34 cellular contexts compared by ENCODE assay signal in the genomic region with DNA sequence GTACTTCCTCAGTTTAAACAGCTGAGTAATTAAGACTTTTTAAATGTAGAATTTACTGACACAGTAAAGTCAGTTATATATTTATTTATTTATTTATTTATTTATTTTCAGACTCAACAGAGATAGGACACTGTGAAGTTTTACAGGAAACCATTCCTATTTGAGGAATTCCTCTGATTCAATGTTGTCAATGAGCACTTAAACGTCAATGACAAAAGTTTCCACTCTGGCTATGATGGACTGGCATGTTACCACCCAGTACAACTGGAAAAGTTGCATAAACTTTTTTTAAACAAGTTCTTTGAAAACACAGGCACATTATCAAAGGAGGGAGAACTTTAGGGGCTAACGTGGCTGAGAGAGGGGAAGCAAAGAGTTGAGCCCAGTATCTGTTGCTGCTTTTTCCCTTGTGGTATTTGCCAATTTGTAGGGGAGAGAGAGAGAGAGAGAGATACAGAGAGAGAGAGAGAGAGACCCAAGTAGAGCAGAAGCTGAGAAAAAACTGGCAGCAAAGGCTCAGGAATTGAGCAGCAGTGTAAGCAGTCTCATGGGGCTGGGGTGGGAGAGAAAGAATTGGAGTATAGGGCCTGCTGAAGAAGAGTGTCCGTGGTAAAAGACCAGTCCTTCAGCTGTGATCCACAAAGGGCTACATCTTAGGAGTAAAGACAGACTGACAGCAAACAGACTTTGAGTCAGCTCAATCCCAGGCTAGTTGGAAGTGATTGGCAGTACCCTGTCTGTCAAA. TPM values are rescaled to one million over a fixed set of nuclear protein-coding genes. Genes with fewer than 3 reads are reported as not detected.
A peak's percentile ranks its signal among the peaks of the same experiment; 100 is the strongest.
DNase-seq lines count a peak whose midpoint lies in the region; ATAC-seq, FAIRE-seq and TF ChIP-seq lines count a peak whose summit lies in the region.
"Had no signal": no experiment of that assay in that cellular context is flagged by ENCODE, and none has a peak within 500 bp of the region (broad histone marks: within the 10 kb centered on the region; RNA-seq: fewer than 3 reads in every experiment).

No MANE protein-coding gene starts in this region.

- H3K56ac ChIP-seq in H1 (replicated peaks; ENCODE audit: insufficient read length, low read depth, low read length), result no peak overlapping the region

- peak overlapping the region; percentile 38 for H3K4me3 ChIP-seq in BE2C (ENCODE audit: low read depth, low read length)
- H3K4me3 ChIP-seq in H1 (ENCODE audit: extremely low read depth in 1 of 4, insufficient read depth in 2 of 4, low read depth in 3 of 4, low read length in 4 of 4), result no peak overlapping the region
- no peak overlapping the region for H3K4me3 ChIP-seq in neural progenitor cell
- H3K4me3 ChIP-seq: HAP-1, psoas muscle, sigmoid colon, tibial nerve had no signal

- CTCF ChIA-PET in H1 (lab: Charles Lee; ENCODE audit: partially characterized antibody), result interaction anchor here (0.8 to 1.8 kb wide), 4 partner anchors 12 to 107 kb away, joined by 3 to 8 read pairs (median 5); no protein-coding TSS in a partner anchor

- POLR2A ChIA-PET in H1 (lab: Charles Lee; ENCODE audit: partially characterized antibody), result no interaction called here

- H4K20me1 ChIP-seq in H1 (replicated peaks in 1 of 2; ENCODE audit: control insufficient read depth in 1 of 2, insufficient read depth in 2 of 2, low read length in 2 of 2) (no peaks in the 10 kb centered on the region), neural progenitor cell (ENCODE audit: low read depth) (no peaks in the 10 kb centered on the region)

- H2BK20ac ChIP-seq in H1 (ENCODE audit: low read length), result no peak overlapping the region

- TF ChIP-seq POLR2A in H1 (IDR thresholded peaks at IDR 0.05; ENCODE audit: control extremely low read depth in 1 of 2, low read depth in 2 of 2, low read length in 2 of 2), result no peak

- FAIRE-seq in H1 (lab: Jason Lieb, UNC), result no peak
- FAIRE-seq: GM12892, HepG2, RCC 7860 had no signal

- H3K4me3 Mint-ChIP-seq in HFFc6 (no peak overlapping the region), neural progenitor cell (no peak overlapping the region)
- H3K4me3 Mint-ChIP-seq: activated CD8-positive, alpha-beta memory T cell treated with anti-CD3 and anti-CD28 coated beads, Interleukin-2, amount 10 ng/mL, durations not matched to agents 7 days and 5 days; activated naive CD8-positive, alpha-beta T cell treated with anti-CD3 and anti-CD28 coated beads, Interleukin-2, amount 50 U/mL, for 24 hours; brain; naive thymus-derived CD8-positive, alpha-beta T cell had no signal

- H3K23ac ChIP-seq in H1 (ENCODE audit: insufficient read length), result no peak overlapping the region

- H2BK5ac ChIP-seq in H1 (ENCODE audit: low read depth, low read length), result no peak overlapping the region

- no peak overlapping the region for H4K8ac ChIP-seq in H1 (ENCODE audit: extremely low read depth, insufficient read depth, low read length)

- H3K79me1 ChIP-seq in H1 (ENCODE audit: low read depth, low read length), result no peaks in the 10 kb centered on the region

- H3K23me2 ChIP-seq in H1 (ENCODE audit: low read depth, low read length), result no peaks in the 10 kb centered on the region; the same call in 1 of the 2 replicates

- WGBS in H1 (ENCODE audit: extremely low coverage in 1 of 2, insufficient coverage in 1 of 2, insufficient read length in 1 of 2, insufficient replicate concordance in 2 of 2, low coverage in 1 of 2, low lambda C conversion rate in 2 of 2, missing lambda C conversion rate in 1 of 2), 2 experiments, result 93% methylated on average over 3 of the region's 3 CpGs; no CpG with 5 or more reads in 1 of the 2 experiments

- H3K27me3 Mint-ChIP-seq in HFFc6 (ENCODE audit: insufficient read depth) (no peaks in the 10 kb centered on the region; the same call in 1 of the 2 replicates), neural progenitor cell (ENCODE audit: insufficient read depth, low read depth) (no peaks in the 10 kb centered on the region)

- H3K27ac Mint-ChIP-seq in HFFc6 (peak overlapping the region; percentile 76), neural progenitor cell (no peak overlapping the region)
- H3K27ac Mint-ChIP-seq: activated CD8-positive, alpha-beta memory T cell treated with anti-CD3 and anti-CD28 coated beads, Interleukin-2, amount 10 ng/mL, durations not matched to agents 7 days and 5 days; activated naive CD8-positive, alpha-beta T cell treated with anti-CD3 and anti-CD28 coated beads, Interleukin-2, amount 50 U/mL, for 24 hours; brain; naive thymus-derived CD8-positive, alpha-beta T cell had no signal

- H2BK15ac ChIP-seq in H1 (ENCODE audit: low read length), result no peak overlapping the region

- no peak for TF ChIP-seq EP300 in H1 (IDR thresholded peaks at IDR 0.05; ENCODE audit: borderline replicate concordance in 1 of 2, low read depth in 2 of 2, low read length in 2 of 2)

- H4K5ac ChIP-seq in H1 (ENCODE audit: insufficient read length, low read depth, low read length), result no peak overlapping the region

- no peak overlapping the region for H3K4ac ChIP-seq in H1 (replicated peaks; ENCODE audit: insufficient read length, low read depth, low read length)

- H3K4me2 ChIP-seq in H1 (ENCODE audit: insufficient read depth in 1 of 2, low read depth in 2 of 2, low read length in 2 of 2), result no peak overlapping the region
- no peak overlapping the region for H3K4me2 ChIP-seq in neural progenitor cell

- H3K27me3 ChIP-seq in BE2C (no peaks in the 10 kb centered on the region), H1 (replicated peaks in 1 of 4; ENCODE audit: control insufficient read depth in 3 of 4, extremely low read depth in 1 of 4, insufficient read depth in 3 of 4, low read length in 3 of 4) (no peaks in the 10 kb centered on the region), neural progenitor cell (no peaks in the 10 kb centered on the region)
- H3K27me3 ChIP-seq: sigmoid colon, tibial nerve had no signal

- H2AFZ ChIP-seq in H1 (ENCODE audit: low read length), result peak overlapping the region; percentile 79; the same call in 1 of the 2 replicates
- H2AFZ ChIP-seq in neural progenitor cell (replicated peaks), result peak overlapping the region; percentile 19

- DNase-seq in BE2C (no peak), HFFc6 (no peak), H1 (ENCODE audit: low read depth in 1 of 2, low spot score in 2 of 2) (no peak), neural progenitor cell (ENCODE audit: low spot score) (no peak), RPMI8226 (no peak), kidney glomerular epithelial cell (lab: John Stamatoyannopoulos, UW) (no peak)
- DNase-seq: activated CD4-positive, alpha-beta T cell treated with anti-CD3 and anti-CD28 coated beads for 4 hours; activated CD8-positive, alpha-beta memory T cell treated with anti-CD3 and anti-CD28 coated beads, Interleukin-2, amount 10 ng/mL, durations not matched to agents 7 days and 5 days; activated naive CD8-positive, alpha-beta T cell treated with anti-CD3 and anti-CD28 coated beads, Interleukin-2, amount 50 U/mL, for 24 hours; activated T-cell treated with anti-CD3 and anti-CD28 coated beads, Interleukin-2, amount 50 U/mL, for 48 hours; C1 segment of cervical spinal cord; COR-L47; Kasumi-1; naive thymus-derived CD8-positive, alpha-beta T cell; NCI-H1417 treated with DMSO at 0.1 percent for 48 hours; NCI-H2029 treated with DMSO at 0.1 percent for 48 hours; NCI-H526; nucleus accumbens; psoas muscle; SIG-M5; sigmoid colon; stimulated activated CD4-positive, alpha-beta T cell treated with anti-CD3 and anti-CD28 coated beads, Interleukin-15, amount 100 ng/mL, for 24 hours; stimulated activated CD4-positive, alpha-beta T cell treated with anti-CD3 and anti-CD28 coated beads, Interleukin-4, amount 100 ng/mL, for 4 hours; T1000 had no signal

- no peak overlapping the region for H2BK120ac ChIP-seq in H1 (replicated peaks; ENCODE audit: low read depth, low read length)

- H3K9me3 ChIP-seq in BE2C (no peaks in the 10 kb centered on the region), H1 (ENCODE audit: insufficient read depth in 2 of 2, low read depth in 1 of 2, low read length in 1 of 2) (no peaks in the 10 kb centered on the region), neural progenitor cell (ENCODE audit: low read depth) (no peaks in the 10 kb centered on the region)
- H3K9me3 ChIP-seq: HAP-1, psoas muscle, sigmoid colon, tibial nerve had no signal

- H2AK5ac ChIP-seq in H1 (ENCODE audit: low read depth, low read length), result no peak overlapping the region

- H3K9ac ChIP-seq in H1 (replicated peaks in 1 of 4; ENCODE audit: extremely low read depth in 1 of 4, low read depth in 3 of 4, low read length in 3 of 4) (no peak overlapping the region), neural progenitor cell (no peak overlapping the region)

- H3K18ac ChIP-seq in H1 (ENCODE audit: extremely low read depth, low read length), result no peak overlapping the region

- TF ChIP-seq CTCF in BE2C (IDR thresholded peaks at IDR 0.05; ENCODE audit: low read depth, low read length) (no peak), HFFc6 (IDR thresholded peaks at IDR 0.05) (no peak), H1 (IDR thresholded peaks at IDR 0.05; ENCODE audit: control extremely low read depth in 1 of 3, insufficient read depth in 1 of 3, low read depth in 1 of 3, low read length in 3 of 3) (no peak), neural progenitor cell (IDR thresholded peaks at IDR 0.05) (no peak)

- H3K4me1 ChIP-seq in BE2C (peaks cover 30% of the 10 kb centered on the region), H1 (replicated peaks in 1 of 4; ENCODE audit: control insufficient read depth in 3 of 4, insufficient read depth in 4 of 4, low read length in 3 of 4) (no peaks in the 10 kb centered on the region; a peak in 1 of 7 replicates), neural progenitor cell (no peaks in the 10 kb centered on the region)
- H3K4me1 ChIP-seq: HAP-1, tibial nerve had no signal

- no peak for ATAC-seq in esophagus mucosa
- ATAC-seq: activated CD8-positive, alpha-beta memory T cell treated with anti-CD3 and anti-CD28 coated beads, Interleukin-2, amount 10 ng/mL, durations not matched to agents 7 days and 5 days; activated naive CD8-positive, alpha-beta T cell treated with anti-CD3 and anti-CD28 coated beads, Interleukin-2, amount 50 U/mL, for 24 hours; HepG2; naive thymus-derived CD8-positive, alpha-beta T cell; psoas muscle had no signal

- no peaks in the 10 kb centered on the region for H3F3A ChIP-seq in neural progenitor cell (ENCODE audit: low read depth)

- no peak overlapping the region for H3K14ac ChIP-seq in H1 (ENCODE audit: insufficient read length)

- H3K27ac ChIP-seq in H1 (ENCODE audit: low read depth, low read length) (no peak overlapping the region), neural progenitor cell (no peak overlapping the region)
- H3K27ac ChIP-seq: psoas muscle, sigmoid colon, tibial nerve, VCaP had no signal

- H3K9me3 Mint-ChIP-seq in HFFc6 (no peaks in the 10 kb centered on the region), neural progenitor cell (no peaks in the 10 kb centered on the region)
- H3K9me3 Mint-ChIP-seq: activated naive CD8-positive, alpha-beta T cell treated with anti-CD3 and anti-CD28 coated beads, Interleukin-2, amount 50 U/mL, for 24 hours; naive thymus-derived CD8-positive, alpha-beta T cell had no signal

- H3K4me1 Mint-ChIP-seq in HFFc6 (ENCODE audit: low read depth) (peaks cover 91% of the 10 kb centered on the region), neural progenitor cell (no peaks in the 10 kb centered on the region)
- H3K4me1 Mint-ChIP-seq: activated CD8-positive, alpha-beta memory T cell treated with anti-CD3 and anti-CD28 coated beads, Interleukin-2, amount 10 ng/mL, durations not matched to agents 7 days and 5 days; activated naive CD8-positive, alpha-beta T cell treated with anti-CD3 and anti-CD28 coated beads, Interleukin-2, amount 50 U/mL, for 24 hours; brain; naive thymus-derived CD8-positive, alpha-beta T cell had no signal

- no peaks in the 10 kb centered on the region for H3K79me2 ChIP-seq in H1 (ENCODE audit: control insufficient read depth in 1 of 2, insufficient read depth in 2 of 2, low read length in 2 of 2)
- H3K79me2 ChIP-seq in neural progenitor cell (ENCODE audit: low read depth), result no peaks in the 10 kb centered on the region

- H3K36me3 ChIP-seq in BE2C (no peaks in the 10 kb centered on the region), H1 (ENCODE audit: control insufficient read depth in 2 of 4, insufficient read depth in 4 of 4, low read length in 3 of 4) (no peaks in the 10 kb centered on the region), neural progenitor cell (no peaks in the 10 kb centered on the region)
- H3K36me3 ChIP-seq: HAP-1, sigmoid colon, tibial nerve had no signal

- H4K91ac ChIP-seq in H1 (replicated peaks; ENCODE audit: insufficient read length, low read length), result no peak overlapping the region

- H3K36me3 Mint-ChIP-seq in HFFc6 (ENCODE audit: low read depth) (peaks cover under 1% of the 10 kb centered on the region; the same call in 1 of the 2 replicates), neural progenitor cell (no peaks in the 10 kb centered on the region)
- H3K36me3 Mint-ChIP-seq: activated CD8-positive, alpha-beta memory T cell treated with anti-CD3 and anti-CD28 coated beads, Interleukin-2, amount 10 ng/mL, durations not matched to agents 7 days and 5 days; brain; naive thymus-derived CD8-positive, alpha-beta T cell had no signal

- no peak for TF ChIP-seq RAD21 in H1 (IDR thresholded peaks at IDR 0.05 in 1 of 2, conservative IDR thresholded peaks at IDR 0.05 in 1 of 2; ENCODE audit: low read depth in 2 of 2, low read length in 2 of 2)

- H2BK12ac ChIP-seq in H1 (ENCODE audit: low read depth, low read length), result no peak overlapping the region

RNA-seq across cellular contexts. Expression of gene ACTC1, which starts 18.3 kb away (rescaled TPM):
- 3.1 TPM for polyA plus RNA-seq in BE2C (2012; ENCODE audit: insufficient read depth, insufficient read length, low read depth)
- total RNA-seq in HFFc6 (2021; fragmentation: NEBNext Ultra II Directional; extraction: Animal tissue kit (Norgen Biotek cat#: 25700)), result 10 to 100 TPM in 5 of 6 experiments, 1 to 10 TPM in 1; 4.8 to 30.5 (median 24.7) TPM
- 86.2 and 90.0 TPM in 2 replicates for total RNA-seq in H1 (2021; fragmentation: NEBNext Ultra II Directional; extraction: Animal tissue kit (Norgen Biotek cat#: 25700))
- 33.0 and 37.6 TPM in 2 replicates for polyA plus RNA-seq in H1 (2011; rRNA removed)
- polyA plus RNA-seq in H1 (2011; cell fraction: cytosol; rRNA removed), result 23.8 TPM
- polyA plus RNA-seq in H1 (2011; cell fraction: nucleus; rRNA removed), result 25.5 TPM
- 47.2 to 73.4 TPM (median 59.6 TPM) in 4 replicates for polyA plus RNA-seq in H1 (2012, experiment 1 of 2)
- 71.8 TPM for polyA plus RNA-seq in H1 (2012, experiment 2 of 2)
- polyA plus RNA-seq in H1 (2013, experiment 1 of 2), result 14.5 TPM
- polyA plus RNA-seq in H1 (2013, experiment 2 of 2), result 15.4 TPM
- 44.1 and 45.6 TPM in 2 replicates for polyA minus RNA-seq in H1 (2011; rRNA and poly(A)+ RNA removed)
- 16.4 TPM for polyA minus RNA-seq in H1 (2011; cell fraction: cytosol; rRNA and poly(A)+ RNA removed)
- polyA minus RNA-seq in H1 (2011; cell fraction: nucleus; rRNA and poly(A)+ RNA removed), result 20.7 TPM
- total RNA-seq in neural progenitor cell (ENCODE audit: low replicate concordance) (3.8 and 3.9 TPM in 2 replicates), esophagus mucosa (0.92 TPM)
- total RNA-seq: activated CD8-positive, alpha-beta memory T cell treated with anti-CD3 and anti-CD28 coated beads, Interleukin-2, amount 10 ng/mL, durations not matched to agents 7 days and 5 days; HepG2; naive thymus-derived CD8-positive, alpha-beta T cell had no signal
- polyA plus RNA-seq: HepG2; naive thymus-derived CD8-positive, alpha-beta T cell had no signal

RNA-seq across cellular contexts. Expression of gene GJD2, which starts 58.8 kb away (rescaled TPM):
- 6.6 TPM for polyA plus RNA-seq in BE2C (2012; ENCODE audit: insufficient read depth, insufficient read length, low read depth)
- total RNA-seq in HFFc6 (2021; fragmentation: NEBNext Ultra II Directional; extraction: Animal tissue kit (Norgen Biotek cat#: 25700)), result not detected
- total RNA-seq in H1 (2021; fragmentation: NEBNext Ultra II Directional; extraction: Animal tissue kit (Norgen Biotek cat#: 25700)), result 0.54 and 0.78 TPM in 2 replicates
- 0.31 and 0.39 TPM in 2 replicates for polyA plus RNA-seq in H1 (2011; rRNA removed)
- polyA plus RNA-seq in H1 (2011; cell fraction: cytosol; rRNA removed), result 0.35 TPM
- 0.40 TPM for polyA plus RNA-seq in H1 (2011; cell fraction: nucleus; rRNA removed)
- polyA plus RNA-seq in H1 (2012, experiment 1 of 2), result 0.31 to 0.56 TPM (median 0.40 TPM) in 4 replicates
- 0.25 TPM for polyA plus RNA-seq in H1 (2012, experiment 2 of 2)
- polyA plus RNA-seq in H1 (2013, experiment 1 of 2), result 0.45 TPM
- 0.66 TPM for polyA plus RNA-seq in H1 (2013, experiment 2 of 2)
- polyA minus RNA-seq in H1 (2011; rRNA and poly(A)+ RNA removed), result 0.80 and 1.2 TPM in 2 replicates
- 0.88 TPM for polyA minus RNA-seq in H1 (2011; cell fraction: cytosol; rRNA and poly(A)+ RNA removed)
- 1.2 TPM for polyA minus RNA-seq in H1 (2011; cell fraction: nucleus; rRNA and poly(A)+ RNA removed)
- total RNA-seq in neural progenitor cell (ENCODE audit: low replicate concordance) (not detected in 2 replicates), esophagus mucosa (not detected)
- total RNA-seq: activated CD8-positive, alpha-beta memory T cell treated with anti-CD3 and anti-CD28 coated beads, Interleukin-2, amount 10 ng/mL, durations not matched to agents 7 days and 5 days; chondrocyte; HepG2; liver; naive thymus-derived CD8-positive, alpha-beta T cell; psoas muscle; tibial nerve had no signal
- polyA plus RNA-seq: HepG2; liver; naive thymus-derived CD8-positive, alpha-beta T cell; psoas muscle; sigmoid colon had no signal
